ENCODE assay signal across 8 cellular contexts in the genomic region with DNA sequence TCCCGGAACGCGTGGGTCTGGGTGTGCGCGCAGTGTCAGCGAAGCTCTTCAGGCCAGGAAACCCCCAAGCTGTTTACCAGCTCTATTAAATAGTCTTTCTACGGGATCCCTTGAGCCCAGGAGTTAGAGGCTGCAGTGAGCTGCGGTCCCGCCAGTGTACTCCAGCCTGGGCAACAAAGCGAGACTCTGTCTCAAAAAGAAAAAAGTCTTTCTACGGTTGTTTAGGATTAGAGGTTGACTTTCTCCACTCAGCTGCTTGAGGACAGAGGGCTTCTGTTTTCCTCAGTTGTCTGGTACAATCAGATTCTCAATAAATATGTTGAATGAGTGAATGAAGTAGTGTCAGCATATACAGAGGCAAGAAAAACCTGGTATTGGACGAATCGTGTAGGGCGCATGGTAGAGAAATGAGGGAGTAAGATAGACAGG. TPM values are rescaled to one million over a fixed set of nuclear protein-coding genes. Genes with fewer than 3 reads are reported as not detected.
A peak's percentile ranks its signal among the peaks of the same experiment; 100 is the strongest.
DNase-seq lines count a peak whose midpoint lies in the region; ATAC-seq and TF ChIP-seq lines count a peak whose summit lies in the region.

No MANE protein-coding gene starts in this region.

- no peaks in the 10 kb centered on the region for H3K27me3 Mint-ChIP-seq in naive thymus-derived CD8-positive, alpha-beta T cell

- peaks cover 21 to 45% (median 44%) of the 10 kb centered on the region in 4 donors for H3K4me1 Mint-ChIP-seq in naive thymus-derived CD8-positive, alpha-beta T cell

- H3K79me2 ChIP-seq in Karpas-422 (ENCODE audit: low read length), result peaks cover 29% of the 10 kb centered on the region

- H3K9ac ChIP-seq in Karpas-422 (ENCODE audit: low read length), result peak overlapping the region; percentile 100

- peak overlapping the region; percentile 94 for H3K4me2 ChIP-seq in Karpas-422 (ENCODE audit: low read depth, low read length, poor library complexity, severe bottlenecking)

- POLR2A ChIA-PET in naive thymus-derived CD8-positive, alpha-beta T cell (lab: Charles Lee), result interaction anchor here (0.5 to 5.5 kb wide), 12 partner anchors 10 to 347 kb away, joined by 3 to 51 read pairs (median 6); partner anchors contain the start of genes BANF1, C11orf68, CCDC85B and CFL1

- H3K27ac Mint-ChIP-seq in naive thymus-derived CD8-positive, alpha-beta T cell, result peak overlapping the region; percentile 85 to 100 (median 98)

- intact Hi-C loops in dorsolateral prefrontal cortex (cut with DNase I), result loop anchor here (10.0 kb wide), 2 partner anchors 247 to 417 kb away; partner anchors contain the start of gene KAT5 (in 1 of the 2)

- no peaks in the 10 kb centered on the region for H3K9me3 Mint-ChIP-seq in naive thymus-derived CD8-positive, alpha-beta T cell

- H3K27me3 ChIP-seq in Karpas-422 (ENCODE audit: low read length) (no peaks in the 10 kb centered on the region), dorsolateral prefrontal cortex (no peaks in the 10 kb centered on the region)

- H3K4me3 ChIP-seq in AG10803 (ENCODE audit: low read length) (peak overlapping the region; percentile 92), Karpas-422 (ENCODE audit: low read length) (peak overlapping the region; percentile 99), dorsolateral prefrontal cortex (peak overlapping the region; percentile 69 to 100 (median 98))

- no peak for TF ChIP-seq CTCF in AG10803 (conservative IDR thresholded peaks at IDR 0.05; ENCODE audit: low read length)
- TF ChIP-seq CTCF in dorsolateral prefrontal cortex (IDR thresholded peaks at IDR 0.05 in 54 of 56, conservative IDR thresholded peaks at IDR 0.05 in 2 of 56; ENCODE audit: low read depth in 1 of 56, partially characterized antibody in 56 of 56), result no peak

- H3K4me3 Mint-ChIP-seq in naive thymus-derived CD8-positive, alpha-beta T cell, result peak overlapping the region; percentile 86 to 99 (median 97)

- H3K36me3 ChIP-seq in Karpas-422 (ENCODE audit: insufficient read depth, low read length), result peaks cover 6% of the 10 kb centered on the region; the same call in 1 of the 2 replicates

- peaks cover 0 to 41% (median 6%) of the 10 kb centered on the region in 3 donors for H3K36me3 Mint-ChIP-seq in naive thymus-derived CD8-positive, alpha-beta T cell

- H3K27ac ChIP-seq in Karpas-422 (ENCODE audit: low read length) (no peak overlapping the region), dorsolateral prefrontal cortex (peak overlapping the region in 50 of 59 donors; percentile 6 to 98 (median 92))

- no peak overlapping the region for H2AFZ ChIP-seq in Karpas-422 (ENCODE audit: low read length)

- H3K4me1 ChIP-seq in Karpas-422 (ENCODE audit: low read length), result peaks cover 19% of the 10 kb centered on the region

- H3K9me3 ChIP-seq in Karpas-422 (ENCODE audit: low read length), result no peaks in the 10 kb centered on the region

- DNase-seq in AG10803 (ENCODE audit: low read depth) (no peak), Karpas-422 (no peak), dorsolateral prefrontal cortex (no peak), NCI-H446 treated with DMSO at 0.1 percent for 48 hours (lab: John Stamatoyannopoulos, UW) (no peak), middle frontal gyrus (ENCODE audit: extremely low spot score, low spot score) (no peak), SHP77 (lab: John Stamatoyannopoulos, UW) (no peak)
- peak in 2 of 10 donors; percentile 28 to 39 for DNase-seq in naive thymus-derived CD8-positive, alpha-beta T cell

- no peak for ATAC-seq in naive thymus-derived CD8-positive, alpha-beta T cell
- ATAC-seq in GM18498 (IDR thresholded peaks at IDR 0.05; ENCODE audit: unreplicated experiment), result no peak

- no peaks in the 10 kb centered on the region for H3K9me2 ChIP-seq in Karpas-422 (replicated peaks; ENCODE audit: insufficient read depth, low read length)

- peaks cover 12% of the 10 kb centered on the region for H4K20me1 ChIP-seq in Karpas-422 (ENCODE audit: insufficient read depth, low read depth, low read length)

RNA-seq across cellular contexts. Expression of gene SART1, which starts 0.6 kb away (rescaled TPM):
- 23.1 and 63.2 TPM in 2 replicates for total RNA-seq in Karpas-422 (2014; rRNA removed; shearing (Covaris generic); ENCODE audit: low replicate concordance)
- 10 to 100 TPM; 31.8 to 73.9 (median 52.1) TPM for total RNA-seq in dorsolateral prefrontal cortex
- 10 to 100 TPM; 81.9 to 91.9 TPM for total RNA-seq in naive thymus-derived CD8-positive, alpha-beta T cell
- polyA plus RNA-seq in naive thymus-derived CD8-positive, alpha-beta T cell, result 10 to 100 TPM; 16.2 to 57.3 (median 30.4) TPM

RNA-seq across cellular contexts. Expression of gene TSGA10IP, which starts 16.9 kb away (rescaled TPM):
- total RNA-seq in Karpas-422 (2014; rRNA removed; shearing (Covaris generic); ENCODE audit: low replicate concordance), result not detected in 2 replicates
- total RNA-seq in dorsolateral prefrontal cortex, result under 1 TPM in 8 of 120 experiments, not detected in 112; 0.35 to 0.86 (median 0.52) TPM
- not detected for total RNA-seq in naive thymus-derived CD8-positive, alpha-beta T cell
- not detected for polyA plus RNA-seq in naive thymus-derived CD8-positive, alpha-beta T cell

RNA-seq across cellular contexts. Expression of gene EIF1AD, which starts 39.8 kb away (rescaled TPM):
- 39.4 and 57.0 TPM in 2 replicates for total RNA-seq in Karpas-422 (2014; rRNA removed; shearing (Covaris generic); ENCODE audit: low replicate concordance)
- 10 to 100 TPM; 25.8 to 57.5 (median 36.4) TPM for total RNA-seq in dorsolateral prefrontal cortex
- total RNA-seq in naive thymus-derived CD8-positive, alpha-beta T cell, result 10 to 100 TPM; 62.4 to 64.8 TPM
- polyA plus RNA-seq in naive thymus-derived CD8-positive, alpha-beta T cell, result 10 to 100 TPM; 11.5 to 18.7 (median 14.3) TPM

RNA-seq across cellular contexts. Expression of gene BANF1, which starts 40.2 kb away (rescaled TPM):
- total RNA-seq in Karpas-422 (2014; rRNA removed; shearing (Covaris generic); ENCODE audit: low replicate concordance), result 44.3 and 84.2 TPM in 2 replicates
- 100 to 1,000 TPM in 116 of 120 experiments, 10 to 100 TPM in 4; 89.7 to 186 (median 129) TPM for total RNA-seq in dorsolateral prefrontal cortex
- total RNA-seq in naive thymus-derived CD8-positive, alpha-beta T cell, result 100 to 1,000 TPM in 1 of 2 experiments, 10 to 100 TPM in 1; 96.2 to 101 TPM
- 100 to 1,000 TPM; 225 to 250 (median 241) TPM for polyA plus RNA-seq in naive thymus-derived CD8-positive, alpha-beta T cell

RNA-seq across cellular contexts. Expression of gene DRAP1, which starts 42.9 kb away (rescaled TPM):
- total RNA-seq in Karpas-422 (2014; rRNA removed; shearing (Covaris generic); ENCODE audit: low replicate concordance), result 66.2 and 111 TPM in 2 replicates
- total RNA-seq in dorsolateral prefrontal cortex, result 100 to 1,000 TPM in 49 of 120 experiments, 10 to 100 TPM in 71; 54.9 to 148 (median 96.3) TPM
- total RNA-seq in naive thymus-derived CD8-positive, alpha-beta T cell, result 10 to 100 TPM; 73.1 to 75.8 TPM
- polyA plus RNA-seq in naive thymus-derived CD8-positive, alpha-beta T cell, result 100 to 1,000 TPM; 103 to 112 (median 110) TPM
